In genomic region chr16:29959293-29959692, GRCh38 we compare ENCODE assay signal across 1 cellular context.
TF ChIP-seq lines count a peak whose summit lies in the region.

No MANE protein-coding gene starts in this region.

TF ChIP-seq in HepG2, 621 proteins besides CTCF, POLR2A, EP300 and RAD21:
- TF ChIP-seq ZBTB33 (CRISPR knock-in tag; IDR thresholded peaks at IDR 0.05) (peak; percentile 50; the same call in 1 of the 2 replicates), ZFP1 (CRISPR knock-in tag; IDR thresholded peaks at IDR 0.05) (no peak)
